Comparison of ENCODE assay signal across 16 cellular contexts in the genomic region with DNA sequence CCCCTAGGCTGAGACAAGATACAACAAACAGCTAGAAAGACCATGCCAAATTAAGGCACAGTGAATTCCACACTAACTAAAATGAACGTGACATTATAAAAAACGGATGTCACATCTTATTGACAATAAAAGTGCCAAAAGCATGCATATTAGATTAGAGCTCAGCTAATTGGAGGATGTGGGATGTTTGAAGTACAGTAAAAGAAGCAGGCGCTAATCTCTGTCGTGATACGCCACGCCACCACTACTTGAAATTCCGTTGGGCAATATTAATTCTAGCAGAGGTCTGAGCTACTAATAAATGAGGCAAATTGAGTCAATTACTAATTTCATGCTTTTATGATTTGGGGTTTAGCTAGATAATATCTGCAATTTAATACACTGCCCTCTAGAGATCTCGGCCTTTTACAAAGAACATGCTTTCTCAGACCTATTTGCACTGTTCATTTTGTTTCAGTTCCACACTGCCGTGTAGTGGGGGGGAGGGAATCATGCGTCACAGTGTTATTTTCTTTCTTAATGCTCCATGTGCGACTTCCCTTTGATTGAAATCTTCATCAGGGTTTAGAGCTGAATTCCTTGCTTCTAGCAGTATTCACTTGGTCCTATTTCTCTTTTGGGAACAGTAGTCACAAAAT. TPM values are rescaled to one million over a fixed set of nuclear protein-coding genes. Genes with fewer than 3 reads are reported as not detected.
"Had no signal": no experiment of that assay in that cellular context is flagged by ENCODE, and none has a peak within 500 bp of the region (broad histone marks: within the 10 kb centered on the region; RNA-seq: fewer than 3 reads in every experiment).

No MANE protein-coding gene starts in this region.

- H3K36me3 ChIP-seq: colonic mucosa, heart left ventricle, left lung, sigmoid colon had no signal

- H3K4me1 ChIP-seq: colonic mucosa, heart left ventricle, psoas muscle, sigmoid colon had no signal

- H3K27me3 ChIP-seq: colonic mucosa, heart left ventricle, left lung, sigmoid colon had no signal

- DNase-seq: activated CD4-positive, alpha-beta T cell treated with anti-CD3 and anti-CD28 coated beads, Interleukin-2, amount 10 ng/mL, durations not matched to agents 7 days and 5 days; activated CD4-positive, CD25-positive, alpha-beta regulatory T cell; activated CD8-positive, alpha-beta memory T cell treated with anti-CD3 and anti-CD28 coated beads for 24 hours; activated naive CD4-positive, alpha-beta T cell treated with anti-CD3 and anti-CD28 coated beads for 36 hours; colonic mucosa; effector CD4-positive, alpha-beta T cell; heart left ventricle; left lung; natural killer cell; occipital lobe; psoas muscle; sigmoid colon; stimulated activated CD4-positive, alpha-beta T cell treated with anti-CD3 and anti-CD28 coated beads, Interleukin-12 subunit alpha, Interleukin-12 subunit beta, amount 100 ng/mL, for 4 hours; stimulated activated naive CD4-positive, alpha-beta T cell; substantia nigra had no signal

- ATAC-seq: heart left ventricle, left lung, natural killer cell, psoas muscle had no signal

- H3K4me3 ChIP-seq: colonic mucosa, heart left ventricle, left lung, psoas muscle, sigmoid colon had no signal

- H3K9me3 ChIP-seq: colonic mucosa, heart left ventricle, left lung, psoas muscle, sigmoid colon had no signal

- H3K27ac ChIP-seq: colonic mucosa, heart left ventricle, left lung, psoas muscle, sigmoid colon had no signal

RNA-seq across cellular contexts. Expression of gene ROBO2, which starts 52.9 kb away (rescaled TPM):
- polyA plus RNA-seq: endothelial cell of umbilical vein had no signal
